In the genomic region with DNA sequence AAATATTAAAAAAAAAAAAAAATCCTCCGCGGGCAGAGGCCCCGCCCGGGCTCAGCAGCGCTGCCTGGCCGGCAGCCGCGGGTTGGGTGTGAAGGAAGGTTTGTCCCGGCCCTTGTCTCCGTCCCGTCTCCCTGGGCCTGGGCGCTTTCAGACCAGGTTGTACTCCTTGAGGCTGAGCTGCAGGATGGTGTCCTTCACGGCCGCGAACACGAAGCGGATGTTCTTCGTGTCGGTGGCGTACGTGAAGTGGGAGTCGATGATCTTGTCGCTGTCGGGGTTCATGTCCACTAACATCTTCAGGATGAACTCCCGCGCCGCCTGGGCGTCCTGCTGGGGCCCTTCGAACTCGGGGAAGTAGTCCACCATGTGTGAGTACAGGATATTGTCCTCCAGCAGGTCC, we compare ENCODE assay signal across 19 cellular contexts.
DNase-seq lines count a peak whose midpoint lies in the region; ATAC-seq and TF ChIP-seq lines count a peak whose summit lies in the region.
"Had no signal": no experiment of that assay in that cellular context is flagged by ENCODE, and none has a peak within 500 bp of the region (broad histone marks: within the 10 kb centered on the region; RNA-seq: fewer than 3 reads in every experiment).

No MANE protein-coding gene starts in this region.

- no peak for ATAC-seq in left cardiac atrium
- ATAC-seq in heart right ventricle = no peak
- ATAC-seq: Right ventricle myocardium inferior had no signal

- H3K36me3 ChIP-seq in heart right ventricle = no peaks in the 10 kb centered on the region
- no peaks in the 10 kb centered on the region for H3K36me3 ChIP-seq in PC-9 (ENCODE audit: low read depth)
- H3K36me3 ChIP-seq in SK-N-SH (replicated peaks in 1 of 2; ENCODE audit: control insufficient read depth in 1 of 2, insufficient read depth in 2 of 2, low read length in 1 of 2) = no peaks in the 10 kb centered on the region
- H3K36me3 ChIP-seq: HAP-1, SJSA1 had no signal

- no peaks in the 10 kb centered on the region for H3K4me1 Mint-ChIP-seq in chondrocyte (ENCODE audit: low read depth)

- H2AFZ ChIP-seq in PC-9 (no peak overlapping the region), SK-N-SH (ENCODE audit: low read depth) (no peak overlapping the region)

- no peaks in the 10 kb centered on the region for H3K79me2 ChIP-seq in PC-9 (ENCODE audit: low read depth)
- H3K79me2 ChIP-seq in SK-N-SH (ENCODE audit: insufficient read depth) = no peaks in the 10 kb centered on the region

- H4K20me1 ChIP-seq in PC-9 (ENCODE audit: insufficient read depth) (no peaks in the 10 kb centered on the region), SK-N-SH (ENCODE audit: insufficient read depth) (no peaks in the 10 kb centered on the region)

- 93 to 94% methylated on average over 30 of the region's 30 CpGs for WGBS in heart right ventricle, 2 donors
- WGBS in SK-N-SH (ENCODE audit: low lambda C conversion rate) = 98% methylated on average over 30 of the region's 30 CpGs

- TF ChIP-seq EP300 in SK-N-SH (IDR thresholded peaks at IDR 0.05; ENCODE audit: borderline replicate concordance in 1 of 2, low read depth in 1 of 2, low read length in 1 of 2) = no peak

- H3F3A ChIP-seq in PC-9 (ENCODE audit: insufficient read depth, low read depth) = no peaks in the 10 kb centered on the region; the same call in 1 of the 2 replicates
- peaks cover 10% of the 10 kb centered on the region for H3F3A ChIP-seq in SK-N-SH (replicated peaks; ENCODE audit: insufficient read depth)

- H3K36me3 Mint-ChIP-seq in chondrocyte (ENCODE audit: low read depth) = no peaks in the 10 kb centered on the region

- H3K9me3 Mint-ChIP-seq in chondrocyte (ENCODE audit: low read depth) = no peaks in the 10 kb centered on the region

- H3K4me1 ChIP-seq in heart right ventricle = peaks cover 0 to 13% (median 5%) of the 10 kb centered on the region in 9 donors
- H3K4me1 ChIP-seq in PC-9 (replicated peaks; ENCODE audit: insufficient read depth) = no peaks in the 10 kb centered on the region
- no peaks in the 10 kb centered on the region for H3K4me1 ChIP-seq in SK-N-SH (ENCODE audit: control insufficient read depth in 1 of 2, insufficient read depth in 2 of 2, low read depth in 1 of 2, low read length in 1 of 2)
- H3K4me1 ChIP-seq: HAP-1 had no signal

- H3K4me3 ChIP-seq in heart right ventricle (no peak overlapping the region), PC-9 (no peak overlapping the region), SK-N-SH (ENCODE audit: low read depth in 2 of 2, low read length in 1 of 2) (no peak overlapping the region)
- H3K4me3 ChIP-seq: HAP-1, SJSA1 had no signal

- H3K9ac ChIP-seq in SK-N-SH = no peak overlapping the region
- H3K9ac ChIP-seq: KMS-11 had no signal

- H3K9me3 ChIP-seq in heart right ventricle = no peaks in the 10 kb centered on the region
- H3K9me3 ChIP-seq in PC-9 (ENCODE audit: insufficient read depth, low read depth) = no peaks in the 10 kb centered on the region
- H3K9me3 ChIP-seq in SK-N-SH = no peaks in the 10 kb centered on the region
- H3K9me3 ChIP-seq: HAP-1, SJSA1 had no signal

- H3K4me3 Mint-ChIP-seq in chondrocyte (ENCODE audit: unreplicated experiment) = no peak overlapping the region

- no peak overlapping the region for H3K27ac Mint-ChIP-seq in chondrocyte (ENCODE audit: unreplicated experiment)

- TF ChIP-seq CTCF in heart right ventricle (IDR thresholded peaks at IDR 0.05) (no peak), chondrocyte (IDR thresholded peaks at IDR 0.05) (no peak), PC-9 (conservative IDR thresholded peaks at IDR 0.05) (no peak), GM13976 (IDR thresholded peaks at IDR 0.05; ENCODE audit: borderline replicate concordance, control extremely low read depth, extremely low read depth, insufficient read depth, missing control alignments) (no peak), SK-N-SH (IDR thresholded peaks at IDR 0.05) (no peak)

- no peaks in the 10 kb centered on the region for H3K9me2 ChIP-seq in PC-9 (ENCODE audit: insufficient read depth)
- no peaks in the 10 kb centered on the region for H3K9me2 ChIP-seq in SK-N-SH

- in situ Hi-C loops in GM13976 (cut with MboI; ENCODE audit: low sequenced_read_pairs, unreplicated experiment) = no loop called here

- BruUV-seq in PC-9 (replicated peaks; lab: Mats Ljungman, UMichigan) = no TSS peak

- intact Hi-C loops in left cardiac atrium (cut with DNase I) = no loop called here
- intact Hi-C loops in heart right ventricle (cut with DNase I) = loop anchor here in 1 of 10 donors (10.0 kb wide), 1 partner anchor 360 kb away; no protein-coding TSS in a partner anchor
- intact Hi-C loops in posterior vena cava (cut with DNase I) = no loop called here
- intact Hi-C loops in PC-9 (cut with micrococcal nuclease; ENCODE audit: unreplicated experiment) = no loop called here

- CTCF ChIA-PET in PC-9 (lab: Charles Lee) (no interaction called here), SK-N-SH (lab: Yijun Ruan, JAX) (interaction anchor here (1.0 kb wide), 1 partner anchor 11 kb away, joined by 3 read pairs; no protein-coding TSS in a partner anchor)

- H3K27me3 ChIP-seq in heart right ventricle (peaks cover 3 to 47% (median 31%) of the 10 kb centered on the region in 7 donors), PC-9 (ENCODE audit: insufficient read depth, low read depth) (no peaks in the 10 kb centered on the region), SK-N-SH (ENCODE audit: insufficient read depth) (no peaks in the 10 kb centered on the region)
- H3K27me3 ChIP-seq: SJSA1 had no signal

- no peak for TF ChIP-seq RAD21 in SK-N-SH (IDR thresholded peaks at IDR 0.05; ENCODE audit: low read length)

- no peak overlapping the region for H3K27ac ChIP-seq in heart right ventricle
- H3K27ac ChIP-seq in PC-9 = no peak overlapping the region
- H3K27ac ChIP-seq in SK-N-SH (ENCODE audit: low read depth in 2 of 2, low read length in 1 of 2) = no peak overlapping the region
- H3K27ac ChIP-seq: C4-2B, HL-60, KMS-11, SJSA1 had no signal

- POLR2A ChIA-PET in PC-9 (lab: Charles Lee; ENCODE audit: unreplicated experiment) = interaction anchor here (0.7 kb wide), 1 partner anchor 228 kb away, joined by 8 read pairs; no protein-coding TSS in a partner anchor
- POLR2A ChIA-PET in SK-N-SH (lab: Yijun Ruan, JAX) = no interaction called here

- peak; percentile 18 for DNase-seq in left cardiac atrium
- no peak for DNase-seq in heart right ventricle
- DNase-seq in chondrocyte (ENCODE audit: low spot score) = peak; percentile 89
- DNase-seq in posterior vena cava (ENCODE audit: low spot score) = peak; percentile 44
- no peak for DNase-seq in PC-9
- no peak for DNase-seq in GM13976 (ENCODE audit: low spot score)
- DNase-seq in SK-N-SH = no peak
- DNase-seq: DMS79, NCI-H1092 treated with DMSO at 0.1 percent for 48 hours, NCI-H146, NCI-H2029, NCI-H2227 treated with DMSO at 0.1 percent for 48 hours, NCI-H510A had no signal

- H3K4me2 ChIP-seq in PC-9 = no peak overlapping the region
- H3K4me2 ChIP-seq in SK-N-SH = no peak overlapping the region
- H3K4me2 ChIP-seq: KMS-11 had no signal

- no peaks in the 10 kb centered on the region for H3K27me3 Mint-ChIP-seq in chondrocyte (ENCODE audit: low read depth)

TF ChIP-seq in SK-N-SH, 30 proteins besides CTCF, POLR2A, EP300 and RAD21:
- TF ChIP-seq MXI1 (IDR thresholded peaks at IDR 0.05; ENCODE audit: low read depth, low read length) (no peak), TEAD4 (IDR thresholded peaks at IDR 0.05; ENCODE audit: borderline replicate concordance, insufficient read depth) (no peak)

Comparison
In these comparisons a context has a peak if more than half of its experiments do, and no peak if none do; other contexts are left out.
1. DNase-seq: peak in left cardiac atrium (single experiment), chondrocyte (single experiment) and posterior vena cava (single experiment); none in heart right ventricle (0 of 2), PC-9 (0 of 2), GM13976 (single experiment) and SK-N-SH (single experiment).